1 cellular context compared by ENCODE assay signal in the genomic region with DNA sequence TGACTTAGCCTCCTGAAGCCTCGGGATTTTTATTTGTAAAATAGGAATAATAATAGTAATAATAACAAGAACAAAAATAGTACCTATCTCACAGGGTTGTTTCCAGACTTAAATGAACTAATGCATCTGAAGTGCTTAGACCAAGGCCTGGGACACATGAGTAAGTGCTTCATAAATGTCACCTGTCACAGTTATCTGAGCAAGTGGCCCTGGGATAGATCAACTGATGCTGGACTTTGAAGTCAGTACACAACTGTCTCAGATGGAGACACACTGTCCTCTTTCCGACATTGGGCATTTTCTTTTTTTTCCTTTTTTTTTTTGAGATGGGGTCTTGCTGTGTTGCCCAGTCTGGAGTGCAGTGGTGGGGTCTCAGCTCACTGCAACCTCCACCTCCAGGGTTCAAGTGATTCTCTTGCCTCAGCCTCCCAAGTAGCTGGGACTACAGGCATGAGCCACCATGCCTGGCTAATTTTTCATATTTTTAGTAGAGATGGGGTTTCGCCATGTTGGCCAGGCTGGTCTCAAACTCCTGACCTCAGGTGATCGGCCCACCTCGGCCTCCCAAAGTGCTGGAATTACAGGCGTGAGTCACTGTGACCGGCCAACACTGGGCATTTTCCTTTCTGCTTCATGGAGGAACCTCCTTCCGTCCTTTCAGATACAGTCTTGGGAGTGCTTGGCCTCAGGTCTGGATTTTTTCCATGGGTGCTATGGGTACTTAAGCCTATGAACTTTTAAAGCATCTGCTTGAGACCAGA.
TF ChIP-seq lines count a peak whose summit lies in the region.

No MANE protein-coding gene starts in this region.

TF ChIP-seq in K562, 482 proteins besides CTCF, POLR2A, EP300 and RAD21:
- peak; percentile 68; the same call in 1 of the 2 replicates for TF ChIP-seq ZNF121 (CRISPR knock-in tag; conservative IDR thresholded peaks at IDR 0.05)
